8 cellular contexts compared by ENCODE assay signal in genomic region chr19:13116282-13117175, GRCh38. TPM values are rescaled to one million over a fixed set of nuclear protein-coding genes. Genes with fewer than 3 reads are reported as not detected.
DNase-seq lines count a peak whose midpoint lies in the region; FAIRE-seq and TF ChIP-seq lines count a peak whose summit lies in the region.

Gene TRMT1, minus strand, starts transcription at chr19:13116740. Its CDS starts 341 bp downstream, at chr19:13116399.

- H4K20me1 ChIP-seq in OCI-LY1 (ENCODE audit: insufficient read depth, low read length), result no peaks in the 10 kb centered on the region
- H4K20me1 ChIP-seq in endothelial cell of umbilical vein (replicated peaks; ENCODE audit: control insufficient read depth, extremely low read depth, insufficient read depth, low read length), result no peaks in the 10 kb centered on the region

- POLR2A ChIA-PET in AG04450 (lab: Yijun Ruan, JAX) (interaction anchor here (0.6 kb wide), 2 partner anchors 47 to 175 kb away, joined by 3 to 9 read pairs; no protein-coding TSS in a partner anchor), endothelial cell of umbilical vein (lab: Charles Lee) (no interaction called here)

- H3K9me3 ChIP-seq in AG04450 (ENCODE audit: control insufficient read depth, insufficient read depth, low read length) (peaks cover 4% of the 10 kb centered on the region; the same call in 1 of the 2 replicates), HUES64 (ENCODE audit: insufficient read depth, low read depth, low read length) (no peaks in the 10 kb centered on the region), OCI-LY1 (ENCODE audit: low read length) (no peaks in the 10 kb centered on the region), endothelial cell of umbilical vein (replicated peaks; ENCODE audit: control insufficient read depth, insufficient read depth, low read length) (no peaks in the 10 kb centered on the region)

- H2AFZ ChIP-seq in OCI-LY1 (ENCODE audit: low read length) (no peak within 1 kb of the TSS), endothelial cell of umbilical vein (ENCODE audit: low read depth, low read length) (peak within 1 kb of the TSS; percentile 48)

- H3K4me1 ChIP-seq in HUES64 (ENCODE audit: insufficient read depth, low read length) (peaks cover 28% of the 10 kb centered on the region), OCI-LY1 (ENCODE audit: insufficient read depth, low read length, severe bottlenecking) (peaks cover 48% of the 10 kb centered on the region), endothelial cell of umbilical vein (ENCODE audit: control insufficient read depth, extremely low read depth, insufficient read depth, low read length) (peaks cover 13% of the 10 kb centered on the region)

- H3K27ac ChIP-seq in AG04450 (ENCODE audit: low read depth, low read length), result peak within 1 kb of the TSS; percentile 82
- peak within 1 kb of the TSS; percentile 93 for H3K27ac ChIP-seq in HUES64 (ENCODE audit: low read depth, low read length)
- H3K27ac ChIP-seq in OCI-LY1 (ENCODE audit: low read depth, low read length, poor library complexity, severe bottlenecking), result peak within 1 kb of the TSS; percentile 80
- peak within 1 kb of the TSS; percentile 60 for H3K27ac ChIP-seq in endothelial cell of umbilical vein (ENCODE audit: insufficient read depth, low read depth, low read length)

- H3K27me3 ChIP-seq in AG04450 (ENCODE audit: control insufficient read depth, insufficient read depth, low read length) (no peaks in the 10 kb centered on the region), HUES64 (ENCODE audit: insufficient read depth, low read length) (no peaks in the 10 kb centered on the region), OCI-LY1 (ENCODE audit: insufficient read depth, low read length) (no peaks in the 10 kb centered on the region), endothelial cell of umbilical vein (ENCODE audit: control insufficient read depth in 2 of 2, insufficient read depth in 2 of 2, low read length in 2 of 2) (no peaks in the 10 kb centered on the region)

- TF ChIP-seq POLR2A in GM19099 (IDR thresholded peaks at IDR 0.05; ENCODE audit: extremely low read depth, insufficient read length, low read depth) (peak; percentile 29), endothelial cell of umbilical vein (IDR thresholded peaks at IDR 0.05; ENCODE audit: low read depth, low read length) (peak; percentile 51)

- H3K4me3 ChIP-seq in AG04450 (ENCODE audit: low read depth, low read length) (peak within 1 kb of the TSS; percentile 98), HUES64 (ENCODE audit: low read length) (peak within 1 kb of the TSS; percentile 88), OCI-LY1 (ENCODE audit: low read depth, low read length, poor library complexity, severe bottlenecking) (peak within 1 kb of the TSS; percentile 86), endothelial cell of umbilical vein (replicated peaks in 1 of 3; ENCODE audit: insufficient read depth in 1 of 3, low read depth in 1 of 3, low read length in 3 of 3) (peak within 1 kb of the TSS; percentile 64 to 82 (median 78))

- dilution Hi-C loops in endothelial cell of umbilical vein (cut with MboI; ENCODE audit: extremely low pct_ligation_motif_present, low sequenced_read_pairs), result no loop called here

- no peaks in the 10 kb centered on the region for H3K9me2 ChIP-seq in OCI-LY1 (ENCODE audit: low read depth, low read length)

- CTCF ChIA-PET in AG04450 (lab: Charles Lee), result interaction anchor here (1.7 kb wide), 1 partner anchor 151 kb away, joined by 9 read pairs; no protein-coding TSS in a partner anchor
- CTCF ChIA-PET in endothelial cell of umbilical vein (lab: Charles Lee), result interaction anchor here (1.4 to 4.3 kb wide), 5 partner anchors 12 to 146 kb away, joined by 4 to 24 read pairs (median 14); partner anchors contain the start of genes IER2 and STX10

- TF ChIP-seq CTCF in AG04450 (IDR thresholded peaks at IDR 0.05; ENCODE audit: low read depth, low read length) (no peak), OCI-LY1 (IDR thresholded peaks at IDR 0.05; ENCODE audit: low read length) (no peak), endothelial cell of umbilical vein (IDR thresholded peaks at IDR 0.05; ENCODE audit: extremely low read depth in 1 of 2, insufficient read depth in 1 of 2, low read depth in 1 of 2, low read length in 2 of 2) (no peak)

- H3K4me2 ChIP-seq in OCI-LY1 (ENCODE audit: low read length), result peak within 1 kb of the TSS; percentile 82
- H3K4me2 ChIP-seq in endothelial cell of umbilical vein (ENCODE audit: insufficient read depth, low read length), result peak within 1 kb of the TSS; percentile 90

- TSS peak; percentile 64 for BruUV-seq in endothelial cell of umbilical vein (replicated peaks; lab: Mats Ljungman, UMichigan)

- DNase-seq in AG04450 (ENCODE audit: low read depth, low spot score) (peak; percentile 74), endothelial cell of umbilical vein (ENCODE audit: low read depth, low spot score) (peak; percentile 91), middle frontal gyrus (ENCODE audit: extremely low spot score, low spot score) (peak; percentile 83)
- peak; percentile 83 for DNase-seq in activated CD8-positive, alpha-beta memory T cell treated with anti-CD3 and anti-CD28 coated beads, Interleukin-2, amount 50 U/mL, for 24 hours (ENCODE audit: extremely low read depth)
- DNase-seq in stimulated activated CD8-positive, alpha-beta memory T cell treated with anti-CD3 and anti-CD28 coated beads, Interleukin-15, amount 100 ng/mL, for 48 hours (ENCODE audit: low read depth in 2 of 2), result peak; percentile 86

- peak; percentile 97 for FAIRE-seq in endothelial cell of umbilical vein (lab: Jason Lieb, UNC)

- under 1% methylated on average over 51 of the region's 51 CpGs for WGBS in HUES64

- H3K79me2 ChIP-seq in OCI-LY1 (ENCODE audit: insufficient read depth, low read length), result peaks cover 26% of the 10 kb centered on the region
- peaks cover 48% of the 10 kb centered on the region for H3K79me2 ChIP-seq in endothelial cell of umbilical vein (ENCODE audit: control insufficient read depth, insufficient read depth, low read length)

- H3K9ac ChIP-seq in HUES64 (ENCODE audit: low read depth, low read length) (peak within 1 kb of the TSS; percentile 96), OCI-LY1 (ENCODE audit: low read length) (peak within 1 kb of the TSS; percentile 75), endothelial cell of umbilical vein (replicated peaks; ENCODE audit: extremely low read depth, insufficient read depth, low read length) (peak within 1 kb of the TSS; percentile 80)

- no peaks in the 10 kb centered on the region for H3K9me1 ChIP-seq in endothelial cell of umbilical vein (replicated peaks; ENCODE audit: control insufficient read depth, extremely low read depth, insufficient read depth, low read length)

- H3K36me3 ChIP-seq in HUES64 (ENCODE audit: insufficient read depth, low read length) (peaks cover 39% of the 10 kb centered on the region), OCI-LY1 (ENCODE audit: insufficient read depth, low read length) (peaks cover 24% of the 10 kb centered on the region; the same call in 1 of the 2 replicates), endothelial cell of umbilical vein (ENCODE audit: control insufficient read depth in 2 of 2, extremely low read depth in 1 of 2, insufficient read depth in 2 of 2, low read length in 2 of 2) (peaks cover 0 to 7% of the 10 kb centered on the region in 2 experiments)

- intact Hi-C loops in endothelial cell of umbilical vein (cut with micrococcal nuclease), result loop anchor here (1.0 kb wide), 3 partner anchors 14 to 146 kb away; partner anchors contain the start of gene LYL1

- peaks cover 4% of the 10 kb centered on the region; the same call in 1 of the 2 replicates for H3F3A ChIP-seq in OCI-LY1 (ENCODE audit: insufficient read depth, low read length)

TF ChIP-seq in endothelial cell of umbilical vein, 7 proteins besides CTCF, POLR2A, EP300 and RAD21:
- TF ChIP-seq POLR2AphosphoS5 (IDR thresholded peaks at IDR 0.05; ENCODE audit: insufficient read depth, low read depth, low read length), result peak; percentile 41
- peak; percentile 86 for TF ChIP-seq MYC (IDR thresholded peaks at IDR 0.05; ENCODE audit: low read depth, low read length)
- peak; percentile 82 for TF ChIP-seq MAX (IDR thresholded peaks at IDR 0.05; ENCODE audit: insufficient read depth, insufficient read length)
- no peak for TF ChIP-seq EZH2 (IDR thresholded peaks at IDR 0.05; ENCODE audit: borderline replicate concordance, low read depth, low read length, severe bottlenecking)

RNA-seq across cellular contexts. Expression of gene TRMT1, which starts in this region (rescaled TPM):
- polyA plus RNA-seq in AG04450 (2011; rRNA removed) (17.3 and 21.0 TPM in 2 replicates), endothelial cell of umbilical vein (46.3 and 60.5 TPM in 2 replicates)
- polyA minus RNA-seq in AG04450 (2011; rRNA and poly(A)+ RNA removed), result 15.6 and 24.6 TPM in 2 replicates
- 53.1 TPM for polyA plus RNA-seq in HUES64 (2013, experiment 1 of 2)
- polyA plus RNA-seq in HUES64 (2013, experiment 2 of 2), result 43.1 TPM
- 42.2 and 53.0 TPM in 2 replicates for total RNA-seq in endothelial cell of umbilical vein
- 25.5 and 32.2 TPM in 2 replicates for polyA plus RNA-seq in endothelial cell of umbilical vein (2011; cell fraction: cytosol; rRNA removed)
- 235 and 243 TPM in 2 replicates for polyA plus RNA-seq in endothelial cell of umbilical vein (2011; cell fraction: nucleus; rRNA removed)
- polyA plus RNA-seq in endothelial cell of umbilical vein (2012), result 39.6 and 42.8 TPM in 2 replicates
- polyA minus RNA-seq in endothelial cell of umbilical vein, result 26.5 and 37.9 TPM in 2 replicates
- 37.0 TPM for polyA minus RNA-seq in endothelial cell of umbilical vein (2011; cell fraction: cytosol; rRNA and poly(A)+ RNA removed)
- polyA minus RNA-seq in endothelial cell of umbilical vein (2011; cell fraction: nucleus; rRNA and poly(A)+ RNA removed), result 27.6 and 47.5 TPM in 2 replicates

Comparison
In these comparisons a context has a peak if more than half of its experiments do, and no peak if none do; other contexts are left out.
1. Peak in every context shown above with its lines: DNase-seq, H3K4me3 ChIP-seq and H3K27ac ChIP-seq.